In the genomic region with DNA sequence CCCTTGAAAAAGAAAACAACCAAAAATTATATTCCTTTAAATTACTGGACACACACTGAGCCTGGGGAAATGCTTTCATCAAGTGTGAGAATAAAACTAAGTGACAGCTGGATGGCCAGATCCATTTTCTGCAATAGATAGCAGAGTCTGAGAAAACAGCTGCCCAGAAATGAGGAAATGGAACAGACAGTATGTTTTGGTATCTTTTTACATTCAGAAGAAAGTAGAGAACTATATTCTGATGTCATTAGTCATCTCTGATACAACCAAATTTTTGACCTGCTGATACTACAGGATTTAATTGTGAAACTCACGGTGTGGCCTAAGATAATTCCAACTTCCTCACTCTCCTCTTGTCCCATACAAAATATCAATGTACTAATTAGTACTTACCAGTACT, we compare ENCODE assay signal across 8 cellular contexts.
DNase-seq lines count a peak whose midpoint lies in the region; ATAC-seq and TF ChIP-seq lines count a peak whose summit lies in the region.

No MANE protein-coding gene starts in this region.

- H3K4me1 Mint-ChIP-seq in activated CD4-positive, alpha-beta T cell treated with anti-CD3 and anti-CD28 coated beads, Interleukin-2, amount 10 ng/mL, durations not matched to agents 24 days and 14 days, result no peaks in the 10 kb centered on the region

- TF ChIP-seq CTCF in fibroblast of pulmonary artery (IDR thresholded peaks at IDR 0.05; ENCODE audit: low read length, missing control alignments) (no peak), gastroesophageal sphincter (IDR thresholded peaks at IDR 0.05) (no peak), body of pancreas (IDR thresholded peaks at IDR 0.05) (no peak), omental fat pad (IDR thresholded peaks at IDR 0.05) (no peak)

- TF ChIP-seq EP300 in gastroesophageal sphincter (IDR thresholded peaks at IDR 0.05), result no peak

- H3K4me3 ChIP-seq in fibroblast of pulmonary artery (replicated peaks; ENCODE audit: low read depth, low read length) (no peak overlapping the region), gastroesophageal sphincter (no peak overlapping the region), body of pancreas (no peak overlapping the region)

- ATAC-seq in GM18498 (IDR thresholded peaks at IDR 0.05; ENCODE audit: unreplicated experiment) (peak; percentile 84), GM21717 (IDR thresholded peaks at IDR 0.05; ENCODE audit: unreplicated experiment) (peak; percentile 84), gastroesophageal sphincter (no peak), body of pancreas (no peak), omental fat pad (ENCODE audit: low FRiP score) (no peak)

- no peaks in the 10 kb centered on the region for H3K4me1 ChIP-seq in gastroesophageal sphincter
- peaks cover 10% of the 10 kb centered on the region for H3K4me1 ChIP-seq in body of pancreas

- H3K36me3 ChIP-seq in gastroesophageal sphincter, result no peaks in the 10 kb centered on the region
- H3K36me3 ChIP-seq in body of pancreas (replicated peaks in 1 of 2; ENCODE audit: insufficient read depth in 1 of 2, low read depth in 2 of 2), result no peaks in the 10 kb centered on the region

- in situ Hi-C loops in KBM-7 (cut with MboI; ENCODE audit: low pct_unique_long_range_greater_than_20kb, low sequenced_read_pairs), result no loop called here

- peaks cover 6% of the 10 kb centered on the region for H3K27me3 Mint-ChIP-seq in activated CD4-positive, alpha-beta T cell treated with anti-CD3 and anti-CD28 coated beads, Interleukin-2, amount 10 ng/mL, durations not matched to agents 24 days and 14 days

- DNase-seq in KBM-7 (peak; percentile 45), fibroblast of pulmonary artery (ENCODE audit: low read depth) (peak; percentile 65), body of pancreas (no peak), omental fat pad (ENCODE audit: low spot score) (no peak)
- DNase-seq in activated CD4-positive, alpha-beta T cell treated with anti-CD3 and anti-CD28 coated beads, Interleukin-2, amount 10 ng/mL, durations not matched to agents 24 days and 14 days, result no peak

- intact Hi-C loops in body of pancreas (cut with DNase I), result no loop called here
- intact Hi-C loops in activated CD4-positive, alpha-beta T cell treated with anti-CD3 and anti-CD28 coated beads, Interleukin-2, amount 10 ng/mL, durations not matched to agents 24 days and 14 days (cut with micrococcal nuclease), result no loop called here

- H3K9me3 ChIP-seq in gastroesophageal sphincter (no peaks in the 10 kb centered on the region), body of pancreas (no peaks in the 10 kb centered on the region)

- H3K27ac ChIP-seq in gastroesophageal sphincter, result no peak overlapping the region
- no peak overlapping the region for H3K27ac ChIP-seq in body of pancreas

- 62 to 79% methylated on average over 1 of the region's 1 CpG for WGBS in gastroesophageal sphincter (ENCODE audit: low coverage in 1 of 2), 2 donors
- 40 to 76% methylated on average over 1 of the region's 1 CpG for WGBS in body of pancreas, 2 donors

- H3K27me3 ChIP-seq in gastroesophageal sphincter (no peaks in the 10 kb centered on the region), body of pancreas (no peaks in the 10 kb centered on the region)

- no peak overlapping the region for H3K27ac Mint-ChIP-seq in activated CD4-positive, alpha-beta T cell treated with anti-CD3 and anti-CD28 coated beads, Interleukin-2, amount 10 ng/mL, durations not matched to agents 24 days and 14 days

- H3K36me3 Mint-ChIP-seq in activated CD4-positive, alpha-beta T cell treated with anti-CD3 and anti-CD28 coated beads, Interleukin-2, amount 10 ng/mL, durations not matched to agents 24 days and 14 days (ENCODE audit: low read depth), result no peaks in the 10 kb centered on the region

- no peaks in the 10 kb centered on the region for H3K9me3 Mint-ChIP-seq in activated CD4-positive, alpha-beta T cell treated with anti-CD3 and anti-CD28 coated beads, Interleukin-2, amount 10 ng/mL, durations not matched to agents 24 days and 14 days

- TF ChIP-seq POLR2A in gastroesophageal sphincter (IDR thresholded peaks at IDR 0.05), result no peak
- TF ChIP-seq POLR2A in body of pancreas (IDR thresholded peaks at IDR 0.05), result no peak

- H3K4me3 Mint-ChIP-seq in activated CD4-positive, alpha-beta T cell treated with anti-CD3 and anti-CD28 coated beads, Interleukin-2, amount 10 ng/mL, durations not matched to agents 24 days and 14 days, result no peak overlapping the region

Comparison
In these comparisons a context has a peak if more than half of its experiments do, and no peak if none do; other contexts are left out.
1. ATAC-seq: peak in GM18498 (single experiment) and GM21717 (single experiment); none in gastroesophageal sphincter (single experiment), body of pancreas (single experiment) and omental fat pad (single experiment).
2. DNase-seq: peak in KBM-7 (single experiment) and fibroblast of pulmonary artery (single experiment); none in body of pancreas (0 of 4), omental fat pad (single experiment) and activated CD4-positive, alpha-beta T cell treated with anti-CD3 and anti-CD28 coated beads, Interleukin-2, amount 10 ng/mL, durations not matched to agents 24 days and 14 days (single experiment).